ENCODE assay signal across 26 cellular contexts in the genomic region with DNA sequence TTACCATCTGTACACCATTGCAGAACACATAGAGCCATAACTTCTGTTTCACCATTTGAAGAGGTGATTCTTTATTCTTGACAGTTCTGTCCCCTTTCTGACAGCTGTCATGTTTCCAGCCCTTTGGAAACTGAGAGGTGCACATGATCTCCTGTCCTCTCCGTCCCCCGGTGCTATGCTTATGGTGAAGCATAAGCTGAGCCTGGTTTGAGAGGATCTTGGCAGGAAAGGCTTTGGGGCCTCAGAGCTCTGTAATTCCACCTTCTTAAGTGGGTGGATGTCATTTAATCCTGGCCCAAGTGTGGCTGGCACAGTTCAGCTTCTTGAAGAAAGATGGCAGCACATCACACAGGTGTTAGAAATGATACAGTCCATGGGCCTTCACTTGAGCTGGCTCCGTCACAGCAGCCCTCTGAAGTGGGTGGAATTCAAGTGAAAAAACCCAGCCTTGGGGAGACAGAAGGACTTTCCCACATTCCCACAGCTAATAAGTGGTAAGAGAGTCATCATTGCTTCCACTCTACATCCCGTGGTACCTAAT. TPM values are rescaled to one million over a fixed set of nuclear protein-coding genes. Genes with fewer than 3 reads are reported as not detected.
DNase-seq lines count a peak whose midpoint lies in the region; ATAC-seq, FAIRE-seq and TF ChIP-seq lines count a peak whose summit lies in the region.
"Had no signal": no experiment of that assay in that cellular context is flagged by ENCODE, and none has a peak within 500 bp of the region (broad histone marks: within the 10 kb centered on the region; RNA-seq: fewer than 3 reads in every experiment).

No MANE protein-coding gene starts in this region.

- peak; percentile 49; the same call in 2 of the 3 replicates for ATAC-seq in GM12878
- no peak for ATAC-seq in effector memory CD8-positive, alpha-beta T cell (replicated peaks)
- ATAC-seq: body of pancreas, left lobe of liver, natural killer cell, Right ventricle myocardium inferior, sciatic nerve had no signal

- TF ChIP-seq CTCF in GM10266 (IDR thresholded peaks at IDR 0.05; ENCODE audit: control insufficient read depth, insufficient read depth, low read depth, missing control alignments) (peak; percentile 6), Loucy (conservative IDR thresholded peaks at IDR 0.05; ENCODE audit: low read length) (peak; percentile 38), GM12878 (IDR thresholded peaks at IDR 0.05 in 2 of 3, conservative IDR thresholded peaks at IDR 0.05 in 1 of 3; ENCODE audit: control insufficient read depth in 2 of 3, extremely low read depth in 1 of 3, insufficient read depth in 1 of 3, low read depth in 3 of 3, low read length in 3 of 3) (peak in 1 of 3 experiments; percentile 10; a peak in 1 of 6 replicates), retinal pigment epithelial cell (conservative IDR thresholded peaks at IDR 0.05; ENCODE audit: low read depth, low read length) (peak; percentile 29), tibial nerve (IDR thresholded peaks at IDR 0.05) (no peak), SK-N-SH (IDR thresholded peaks at IDR 0.05) (no peak)

- H3K4me3 Mint-ChIP-seq in effector memory CD8-positive, alpha-beta T cell = no peak overlapping the region
- H3K4me3 Mint-ChIP-seq: activated B cell treated with CpG ODN at 0.5 μM for 24 hours; activated CD4-positive, alpha-beta memory T cell treated with anti-CD3 and anti-CD28 coated beads for 36 hours; CD8-positive, alpha-beta memory T cell; mesothelial cell of epicardium; natural killer cell had no signal

- H3K79me2 ChIP-seq in Loucy (ENCODE audit: insufficient read depth, low read length) = no peaks in the 10 kb centered on the region
- H3K79me2 ChIP-seq in GM12878 (ENCODE audit: control insufficient read depth, insufficient read depth, low read length) = no peaks in the 10 kb centered on the region
- no peaks in the 10 kb centered on the region for H3K79me2 ChIP-seq in SK-N-SH (ENCODE audit: insufficient read depth)

- in situ Hi-C loops in GM12878 (cut with MboI) = no loop called here

- WGBS in GM12878 (ENCODE audit: insufficient coverage, insufficient replicate concordance, low lambda C conversion rate, missing lambda C conversion rate) = 42% methylated on average over 4 of the region's 4 CpGs
- 88 to 89% methylated on average over 4 of the region's 4 CpGs for WGBS in tibial nerve, 2 donors
- WGBS in SK-N-SH (ENCODE audit: low lambda C conversion rate) = 94% methylated on average over 4 of the region's 4 CpGs

- H3K27me3 Mint-ChIP-seq in effector memory CD8-positive, alpha-beta T cell = peaks cover 10 to 16% of the 10 kb centered on the region in 2 donors
- H3K27me3 Mint-ChIP-seq: activated B cell treated with CpG ODN at 0.5 μM for 24 hours; activated CD4-positive, alpha-beta memory T cell treated with anti-CD3 and anti-CD28 coated beads for 36 hours had no signal

- H3K4me2 ChIP-seq in Loucy (ENCODE audit: low read depth, low read length, poor library complexity, severe bottlenecking) = no peak overlapping the region
- no peak overlapping the region for H3K4me2 ChIP-seq in GM12878 (ENCODE audit: control insufficient read depth, insufficient read depth)
- no peak overlapping the region for H3K4me2 ChIP-seq in SK-N-SH

- H3K36me3 ChIP-seq in Loucy (ENCODE audit: insufficient read depth, low read length) (no peaks in the 10 kb centered on the region), GM12878 (ENCODE audit: control insufficient read depth in 2 of 2, insufficient read depth in 2 of 2, low read length in 1 of 2) (no peaks in the 10 kb centered on the region), tibial nerve (peaks cover 0 to 74% (median 0%) of the 10 kb centered on the region in 3 donors), SK-N-SH (replicated peaks in 1 of 2; ENCODE audit: control insufficient read depth in 1 of 2, insufficient read depth in 2 of 2, low read length in 1 of 2) (peaks cover 0 to 5% of the 10 kb centered on the region in 2 experiments)
- H3K36me3 ChIP-seq: ovary had no signal

- no peak for FAIRE-seq in GM12878 (lab: Jason Lieb, UNC)
- FAIRE-seq: colon, H1 had no signal

- no peaks in the 10 kb centered on the region for H3K4me1 Mint-ChIP-seq in effector memory CD8-positive, alpha-beta T cell (ENCODE audit: low read depth in 2 of 2)
- H3K4me1 Mint-ChIP-seq: activated B cell treated with CpG ODN at 0.5 μM for 24 hours; CD8-positive, alpha-beta memory T cell; natural killer cell had no signal

- H3K27ac Mint-ChIP-seq in effector memory CD8-positive, alpha-beta T cell = no peak overlapping the region
- H3K27ac Mint-ChIP-seq: activated B cell treated with CpG ODN at 0.5 μM for 24 hours; activated CD4-positive, alpha-beta memory T cell treated with anti-CD3 and anti-CD28 coated beads for 36 hours; CD8-positive, alpha-beta memory T cell; mesothelial cell of epicardium; natural killer cell had no signal

- TF ChIP-seq RAD21 in GM12878 (IDR thresholded peaks at IDR 0.05; ENCODE audit: insufficient read depth, low read depth, low read length) (no peak), SK-N-SH (IDR thresholded peaks at IDR 0.05; ENCODE audit: low read length) (no peak)

- H3K9me3 ChIP-seq in Loucy (ENCODE audit: insufficient read depth, low read depth, low read length) = no peaks in the 10 kb centered on the region
- H3K9me3 ChIP-seq in GM12878 (replicated peaks; ENCODE audit: control insufficient read depth, insufficient read depth, low read length) = no peaks in the 10 kb centered on the region
- H3K9me3 ChIP-seq in tibial nerve = no peaks in the 10 kb centered on the region
- H3K9me3 ChIP-seq in SK-N-SH = no peaks in the 10 kb centered on the region
- H3K9me3 ChIP-seq: body of pancreas, ovary had no signal

- RAD21 ChIA-PET in GM12878 (lab: Charles Lee; ENCODE audit: unreplicated experiment) = interaction anchor here (0.5 to 2.0 kb wide), 5 partner anchors 30 to 304 kb away, joined by 4 to 8 read pairs (median 4); no protein-coding TSS in a partner anchor

- intact Hi-C loops in GM12878 (cut with micrococcal nuclease; ENCODE audit: unreplicated experiment) = no loop called here

- no peaks in the 10 kb centered on the region for H3K36me3 Mint-ChIP-seq in effector memory CD8-positive, alpha-beta T cell (ENCODE audit: insufficient read depth)
- H3K36me3 Mint-ChIP-seq: activated CD4-positive, alpha-beta memory T cell treated with anti-CD3 and anti-CD28 coated beads for 36 hours; CD8-positive, alpha-beta memory T cell; mesothelial cell of epicardium; natural killer cell had no signal

- TF ChIP-seq EP300 in GM12878 (IDR thresholded peaks at IDR 0.05; ENCODE audit: borderline replicate concordance in 1 of 2, control insufficient read depth in 1 of 2, low read depth in 2 of 2, low read length in 2 of 2) (no peak), tibial nerve (IDR thresholded peaks at IDR 0.05) (no peak), SK-N-SH (IDR thresholded peaks at IDR 0.05; ENCODE audit: borderline replicate concordance in 1 of 2, low read depth in 1 of 2, low read length in 1 of 2) (no peak)

- DNase-seq in GM10266 (ENCODE audit: extremely low spot score) (no peak), GM12878 (ENCODE audit: low read depth, low spot score) (no peak), retinal pigment epithelial cell (ENCODE audit: low read depth) (no peak), tibial nerve (ENCODE audit: low spot score in 2 of 2) (no peak), SK-N-SH (no peak)
- no peak for DNase-seq in effector memory CD8-positive, alpha-beta T cell
- DNase-seq: activated B cell treated with CpG ODN at 0.5 μM for 24 hours; activated CD4-positive, alpha-beta memory T cell treated with anti-CD3 and anti-CD28 coated beads for 36 hours; activated effector memory CD4-positive, alpha-beta T cell treated with Interleukin-2 at 50 U/mL for 16 hours; body of pancreas; CD8-positive, alpha-beta memory T cell; DMS79 treated with DMSO at 0.1 percent for 48 hours; head of caudate nucleus; natural killer cell; NCI-H2081 treated with DMSO at 0.1 percent for 48 hours; OCI-M1; ovary; T-helper 9 cell had no signal

- no peaks in the 10 kb centered on the region for H3K9me2 ChIP-seq in Loucy (replicated peaks; ENCODE audit: low read depth, low read length)
- no peaks in the 10 kb centered on the region for H3K9me2 ChIP-seq in SK-N-SH

- no peak for TF ChIP-seq POLR2A in GM12878 (IDR thresholded peaks at IDR 0.05; ENCODE audit: low read depth, low read length)
- no peak for TF ChIP-seq POLR2A in tibial nerve (IDR thresholded peaks at IDR 0.05)

- no peak overlapping the region for H3K4me3 ChIP-seq in Loucy (ENCODE audit: low read length, poor library complexity, severe bottlenecking)
- no peak overlapping the region for H3K4me3 ChIP-seq in GM12878
- H3K4me3 ChIP-seq in retinal pigment epithelial cell (ENCODE audit: low read length) = no peak overlapping the region
- H3K4me3 ChIP-seq in tibial nerve = no peak overlapping the region
- H3K4me3 ChIP-seq in SK-N-SH (ENCODE audit: low read depth in 2 of 2, low read length in 1 of 2) = no peak overlapping the region
- H3K4me3 ChIP-seq: body of pancreas, ovary had no signal

- no peak overlapping the region for H2AFZ ChIP-seq in Loucy (ENCODE audit: low read length)
- no peak overlapping the region for H2AFZ ChIP-seq in GM12878 (ENCODE audit: control insufficient read depth, low read depth, low read length)
- H2AFZ ChIP-seq in SK-N-SH (ENCODE audit: low read depth) = no peak overlapping the region

- no TSS peak for BruUV-seq in GM12878 (replicated peaks; lab: Mats Ljungman, UMichigan)

- POLR2A ChIA-PET in GM12878 (lab: Charles Lee) (no interaction called here), SK-N-SH (lab: Yijun Ruan, JAX) (interaction anchor here (1.0 kb wide), 1 partner anchor 31 kb away, joined by 3 read pairs; a partner anchor contains a TSS)

- H3F3A ChIP-seq in Loucy (ENCODE audit: low read depth) (no peaks in the 10 kb centered on the region), SK-N-SH (replicated peaks; ENCODE audit: insufficient read depth) (no peaks in the 10 kb centered on the region)

- H3K9me3 Mint-ChIP-seq in effector memory CD8-positive, alpha-beta T cell = no peaks in the 10 kb centered on the region
- H3K9me3 Mint-ChIP-seq: activated B cell treated with CpG ODN at 0.5 μM for 24 hours; activated CD4-positive, alpha-beta memory T cell treated with anti-CD3 and anti-CD28 coated beads for 36 hours; CD8-positive, alpha-beta memory T cell; mesothelial cell of epicardium; natural killer cell had no signal

- CTCF ChIA-PET in GM12878 (lab: Yijun Ruan, JAX) (interaction anchor here (0.7 to 8.0 kb wide), 14 partner anchors 10 to 258 kb away, joined by 3 to 118 read pairs (median 4); no protein-coding TSS in a partner anchor), SK-N-SH (lab: Yijun Ruan, JAX) (interaction anchor here (0.9 to 9.4 kb wide), 10 partner anchors 27 to 272 kb away, joined by 3 to 120 read pairs (median 4); a partner anchor contains a TSS)

- H3K27me3 ChIP-seq in Loucy (ENCODE audit: insufficient read depth, low read length, poor library complexity, severe bottlenecking) = no peaks in the 10 kb centered on the region
- no peaks in the 10 kb centered on the region; a peak in 1 of 4 replicates for H3K27me3 ChIP-seq in GM12878 (replicated peaks in 1 of 2; ENCODE audit: control insufficient read depth in 2 of 2, insufficient read depth in 2 of 2, low read length in 1 of 2)
- H3K27me3 ChIP-seq in tibial nerve = no peaks in the 10 kb centered on the region
- no peaks in the 10 kb centered on the region for H3K27me3 ChIP-seq in SK-N-SH (ENCODE audit: insufficient read depth)
- H3K27me3 ChIP-seq: body of pancreas, ovary had no signal

- H3K27ac ChIP-seq in GM12878 (ENCODE audit: control insufficient read depth, insufficient read depth) (no peak overlapping the region), tibial nerve (no peak overlapping the region), SK-N-SH (ENCODE audit: low read depth in 2 of 2, low read length in 1 of 2) (no peak overlapping the region)
- H3K27ac ChIP-seq: body of pancreas, HL-60, ovary had no signal

- H3K9ac ChIP-seq in Loucy (ENCODE audit: low read depth, low read length, poor library complexity, severe bottlenecking) = no peak overlapping the region
- H3K9ac ChIP-seq in GM12878 (ENCODE audit: control insufficient read depth, insufficient read depth, low read length) = no peak overlapping the region
- H3K9ac ChIP-seq in SK-N-SH = no peak overlapping the region

- SMC1A ChIA-PET in GM12878 (lab: Charles Lee; ENCODE audit: uncharacterized antibody, unreplicated experiment) = interaction anchor here (1.6 kb wide), 1 partner anchor 54 kb away, joined by 7 read pairs; no protein-coding TSS in a partner anchor

- H4K20me1 ChIP-seq in Loucy (ENCODE audit: insufficient read depth, low read length, poor library complexity, severe bottlenecking) = no peaks in the 10 kb centered on the region
- H4K20me1 ChIP-seq in GM12878 (ENCODE audit: control insufficient read depth, insufficient read depth) = no peaks in the 10 kb centered on the region
- H4K20me1 ChIP-seq in SK-N-SH (ENCODE audit: insufficient read depth) = no peaks in the 10 kb centered on the region

- H3K4me1 ChIP-seq in Loucy (ENCODE audit: insufficient read depth, low read length, poor library complexity, severe bottlenecking) (peaks cover 14% of the 10 kb centered on the region), GM12878 (ENCODE audit: control insufficient read depth, insufficient read depth, low read length) (no peaks in the 10 kb centered on the region), tibial nerve (peaks cover 0 to 4% (median 0%) of the 10 kb centered on the region in 4 donors), SK-N-SH (ENCODE audit: control insufficient read depth in 1 of 2, insufficient read depth in 2 of 2, low read depth in 1 of 2, low read length in 1 of 2) (peaks cover 0 to 5% of the 10 kb centered on the region in 2 experiments; a peak in 1 of 4 replicates)

RNA-seq across cellular contexts. Expression of a gene that starts 30.7 kb away (rescaled TPM):
- total RNA-seq in GM12878 (2013; cell fraction: nucleolus; rRNA removed) = 10.0 and 11.0 TPM in 2 replicates
- total RNA-seq in GM12878 (2014; rRNA removed) (17.3 and 21.5 TPM in 2 replicates), GM12878 (2014; rRNA removed; fragmentation: Illumina TruSeq; extraction: Trizol) (15.5 and 16.8 TPM in 2 replicates), GM12878 (2021) (16.8 and 19.7 TPM in 2 replicates), tibial nerve (10 to 100 TPM in 2 of 4 donors, 1 to 10 TPM in 2; 6.5 to 13.5 (median 10.3) TPM)
- polyA plus RNA-seq in GM12878 (2011; ENCODE audit: low read depth) = 5.2 TPM
- polyA plus RNA-seq in GM12878 (2011; rRNA removed) (20.2 and 28.1 TPM in 2 replicates), GM12878 (2014; fragmentation: Illumina TruSeq; extraction: Trizol) (13.7 and 16.3 TPM in 2 replicates), GM12878 (2014; fragmentation: Nextera tagmentation; extraction: Ambion mirVana) (1 to 10 TPM; 4.4 to 7.6 TPM), GM12878 (2014; rRNA removed) (10.2 and 10.4 TPM in 2 replicates), GM12878 (2016; fragmentation: Nextera tagmentation; extraction: Ambion mirVana) (10 to 100 TPM; 12.5 to 14.5 TPM), SK-N-SH (2012; rRNA removed) (4.6 and 6.0 TPM in 2 replicates)
- 6.1 and 7.2 TPM in 2 replicates for polyA plus RNA-seq in GM12878 (2011; cell fraction: cytosol; rRNA removed)
- 6.9 and 7.7 TPM in 2 replicates for polyA plus RNA-seq in GM12878 (2011; cell fraction: nucleus; rRNA removed)
- 7.4 and 8.1 TPM in 2 replicates for polyA plus RNA-seq in GM12878 (2012)
- polyA minus RNA-seq in GM12878 (2011; rRNA and poly(A)+ RNA removed) = 10.9 and 13.0 TPM in 2 replicates
- 5.2 and 9.9 TPM in 2 replicates for polyA minus RNA-seq in GM12878 (2011; cell fraction: cytosol; rRNA and poly(A)+ RNA removed)
- polyA minus RNA-seq in GM12878 (2011; cell fraction: nucleus; rRNA and poly(A)+ RNA removed) = 5.0 and 9.7 TPM in 2 replicates
- polyA plus RNA-seq in SK-N-SH (2012; cell fraction: cytosol; rRNA removed) = 7.0 and 7.4 TPM in 2 replicates
- 7.0 and 8.1 TPM in 2 replicates for polyA plus RNA-seq in SK-N-SH (2012; cell fraction: nucleus; rRNA removed)

RNA-seq across cellular contexts. Expression of a gene that starts 43.0 kb away (rescaled TPM):
- not detected in 2 replicates for total RNA-seq in GM12878 (2013; cell fraction: nucleolus; rRNA removed)
- total RNA-seq in GM12878 (2014; rRNA removed) = not detected in 2 replicates
- not detected in 2 replicates for total RNA-seq in GM12878 (2014; rRNA removed; fragmentation: Illumina TruSeq; extraction: Trizol)
- total RNA-seq in GM12878 (2021) = not detected in 2 replicates
- not detected for polyA plus RNA-seq in GM12878 (2011; ENCODE audit: low read depth)
- not detected in 2 replicates for polyA plus RNA-seq in GM12878 (2011; rRNA removed)
- not detected in 2 replicates for polyA plus RNA-seq in GM12878 (2011; cell fraction: cytosol; rRNA removed)
- not detected in 2 replicates for polyA plus RNA-seq in GM12878 (2011; cell fraction: nucleus; rRNA removed)
- 0.06 TPM in 1 of 2 replicates, not detected in the other for polyA plus RNA-seq in GM12878 (2012)
- polyA plus RNA-seq in GM12878 (2014; fragmentation: Illumina TruSeq; extraction: Trizol) = not detected in 2 replicates
- polyA plus RNA-seq in GM12878 (2014; fragmentation: Nextera tagmentation; extraction: Ambion mirVana) = under 1 TPM in 1 of 2 experiments, not detected in 1; 0.11 TPM
- not detected in 2 replicates for polyA plus RNA-seq in GM12878 (2014; rRNA removed)
- polyA plus RNA-seq in GM12878 (2016; fragmentation: Nextera tagmentation; extraction: Ambion mirVana) = not detected
- not detected in 2 replicates for polyA minus RNA-seq in GM12878 (2011; rRNA and poly(A)+ RNA removed)
- polyA minus RNA-seq in GM12878 (2011; cell fraction: cytosol; rRNA and poly(A)+ RNA removed) = not detected in 2 replicates
- polyA minus RNA-seq in GM12878 (2011; cell fraction: nucleus; rRNA and poly(A)+ RNA removed) = not detected in 2 replicates
- total RNA-seq in tibial nerve = 10 to 100 TPM; 40.8 to 93.5 (median 91.6) TPM
- polyA plus RNA-seq in SK-N-SH (2012; rRNA removed) = 0.82 and 0.89 TPM in 2 replicates
- polyA plus RNA-seq in SK-N-SH (2012; cell fraction: cytosol; rRNA removed) = 1.0 TPM in 2 replicates
- 1.1 and 1.4 TPM in 2 replicates for polyA plus RNA-seq in SK-N-SH (2012; cell fraction: nucleus; rRNA removed)
- total RNA-seq: activated B cell treated with CpG ODN at 0.5 μM for 24 hours; activated CD4-positive, alpha-beta memory T cell treated with anti-CD3 and anti-CD28 coated beads for 36 hours had no signal
- polyA plus RNA-seq: CD8-positive, alpha-beta memory T cell had no signal

RNA-seq across cellular contexts. Expression of a gene that starts 43.2 kb away (rescaled TPM):
- total RNA-seq in GM12878 (2013; cell fraction: nucleolus; rRNA removed) = 15.2 and 16.0 TPM in 2 replicates
- 12.4 and 13.4 TPM in 2 replicates for total RNA-seq in GM12878 (2014; rRNA removed)
- total RNA-seq in GM12878 (2014; rRNA removed; fragmentation: Illumina TruSeq; extraction: Trizol) = 10.3 and 10.5 TPM in 2 replicates
- 13.4 and 13.5 TPM in 2 replicates for total RNA-seq in GM12878 (2021)
- 7.8 TPM for polyA plus RNA-seq in GM12878 (2011; ENCODE audit: low read depth)
- 8.0 and 9.6 TPM in 2 replicates for polyA plus RNA-seq in GM12878 (2011; rRNA removed)
- polyA plus RNA-seq in GM12878 (2011; cell fraction: cytosol; rRNA removed) = 10.3 and 12.5 TPM in 2 replicates
- 19.6 and 29.1 TPM in 2 replicates for polyA plus RNA-seq in GM12878 (2011; cell fraction: nucleus; rRNA removed)
- 10.3 and 10.5 TPM in 2 replicates for polyA plus RNA-seq in GM12878 (2012)
- polyA plus RNA-seq in GM12878 (2014; fragmentation: Illumina TruSeq; extraction: Trizol) = 12.6 and 15.4 TPM in 2 replicates
- polyA plus RNA-seq in GM12878 (2014; fragmentation: Nextera tagmentation; extraction: Ambion mirVana) = 1 to 10 TPM; 2.9 to 5.4 TPM
- 14.6 and 14.8 TPM in 2 replicates for polyA plus RNA-seq in GM12878 (2014; rRNA removed)
- polyA plus RNA-seq in GM12878 (2016; fragmentation: Nextera tagmentation; extraction: Ambion mirVana) = 10 to 100 TPM; 15.3 to 17.0 TPM
- 7.7 and 10.1 TPM in 2 replicates for polyA minus RNA-seq in GM12878 (2011; rRNA and poly(A)+ RNA removed)
- polyA minus RNA-seq in GM12878 (2011; cell fraction: cytosol; rRNA and poly(A)+ RNA removed) = 1.7 and 1.9 TPM in 2 replicates
- polyA minus RNA-seq in GM12878 (2011; cell fraction: nucleus; rRNA and poly(A)+ RNA removed) = 8.5 and 11.9 TPM in 2 replicates
- 1 to 10 TPM; 5.0 to 8.2 (median 6.7) TPM for total RNA-seq in tibial nerve
- 17.4 and 17.5 TPM in 2 replicates for polyA plus RNA-seq in SK-N-SH (2012; rRNA removed)
- polyA plus RNA-seq in SK-N-SH (2012; cell fraction: cytosol; rRNA removed) = 11.3 and 13.9 TPM in 2 replicates
- polyA plus RNA-seq in SK-N-SH (2012; cell fraction: nucleus; rRNA removed) = 22.3 and 27.6 TPM in 2 replicates

Comparison
In these comparisons a context has a peak if more than half of its experiments do, and no peak if none do; other contexts are left out.
1. CTCF ChIP-seq: peak in GM10266 (single experiment), Loucy (single experiment) and retinal pigment epithelial cell (single experiment); none in tibial nerve (0 of 5) and SK-N-SH (single experiment).
2. RNA of a gene that starts 43.0 kb away (total RNA-seq): 40.8 to 93.5 TPM in tibial nerve; not detected in GM12878; every median in the first group is over 10 times any median in the second.